9 cellular contexts compared by ENCODE assay signal in genomic region chr9:72871685-72872084, GRCh38.
DNase-seq lines count a peak whose midpoint lies in the region; ATAC-seq, FAIRE-seq and TF ChIP-seq lines count a peak whose summit lies in the region.
"Had no signal": no experiment of that assay in that cellular context is flagged by ENCODE, and none has a peak within 500 bp of the region (broad histone marks: within the 10 kb centered on the region; RNA-seq: fewer than 3 reads in every experiment).

No MANE protein-coding gene starts in this region.

- no peak overlapping the region for H3K23ac ChIP-seq in H1 (ENCODE audit: insufficient read length)

- H3K27ac Mint-ChIP-seq in CD8-positive, alpha-beta T cell, result no peak overlapping the region

- ATAC-seq in CD8-positive, alpha-beta T cell, result no peak
- no peak for ATAC-seq in HG03097 (IDR thresholded peaks at IDR 0.05; ENCODE audit: low FRiP score, unreplicated experiment)

- H2BK20ac ChIP-seq in H1 (ENCODE audit: low read length), result no peak overlapping the region

- no peak overlapping the region for H3K14ac ChIP-seq in H1 (ENCODE audit: insufficient read length)

- no peaks in the 10 kb centered on the region for H3K36me3 Mint-ChIP-seq in CD8-positive, alpha-beta T cell

- no peaks in the 10 kb centered on the region for H3K4me1 Mint-ChIP-seq in CD8-positive, alpha-beta T cell (ENCODE audit: low read depth)

- H3K4me1 ChIP-seq in DOHH2 (ENCODE audit: control insufficient read depth, low read length) (no peaks in the 10 kb centered on the region), H1 (replicated peaks in 1 of 4; ENCODE audit: control insufficient read depth in 3 of 4, insufficient read depth in 4 of 4, low read length in 3 of 4) (peaks cover 0 to 3% (median 1%) of the 10 kb centered on the region in 4 experiments; a peak in 3 of 7 replicates), ovary (ENCODE audit: insufficient read depth) (peaks cover 8% of the 10 kb centered on the region), BE2C (no peaks in the 10 kb centered on the region)
- no peaks in the 10 kb centered on the region for H3K4me1 ChIP-seq in CD8-positive, alpha-beta T cell (ENCODE audit: insufficient read depth, low read length)

- H2AFZ ChIP-seq in H1 (ENCODE audit: low read length), result no peak overlapping the region

- H3K23me2 ChIP-seq in H1 (ENCODE audit: low read depth, low read length), result no peaks in the 10 kb centered on the region

- H2BK15ac ChIP-seq in H1 (ENCODE audit: low read length), result no peak overlapping the region

- H3K36me3 ChIP-seq in DOHH2 (ENCODE audit: control insufficient read depth, low read length) (no peaks in the 10 kb centered on the region), H1 (ENCODE audit: control insufficient read depth in 2 of 4, insufficient read depth in 4 of 4, low read length in 3 of 4) (no peaks in the 10 kb centered on the region), ovary (no peaks in the 10 kb centered on the region), BE2C (no peaks in the 10 kb centered on the region)
- H3K36me3 ChIP-seq in CD8-positive, alpha-beta T cell (ENCODE audit: insufficient read depth, low read length), result no peaks in the 10 kb centered on the region

- H2BK5ac ChIP-seq in H1 (ENCODE audit: low read depth, low read length), result no peak overlapping the region

- no peak overlapping the region for H4K8ac ChIP-seq in H1 (ENCODE audit: extremely low read depth, insufficient read depth, low read length)

- H3K27ac ChIP-seq in DOHH2 (ENCODE audit: low read depth, low read length) (no peak overlapping the region), H1 (ENCODE audit: low read depth, low read length) (no peak overlapping the region), ovary (no peak overlapping the region)
- no peak overlapping the region for H3K27ac ChIP-seq in CD8-positive, alpha-beta T cell (ENCODE audit: low read depth, low read length)

- H3K9ac ChIP-seq in H1 (replicated peaks in 1 of 4; ENCODE audit: extremely low read depth in 1 of 4, low read depth in 3 of 4, low read length in 3 of 4), result no peak overlapping the region

- FAIRE-seq in H1 (lab: Jason Lieb, UNC), result no peak

- intact Hi-C loops in ovary (cut with DNase I), result loop anchor here in 2 of 4 donors (5.0 to 10.0 kb wide), 2 partner anchors 153 to 211 kb away; no protein-coding TSS in a partner anchor
- intact Hi-C loops in CD8-positive, alpha-beta T cell (cut with DNase I, micrococcal nuclease), result loop anchor here in 1 of 2 experiments (10.0 kb wide), 1 partner anchor 213 kb away; no protein-coding TSS in a partner anchor

- CTCF ChIA-PET in H1 (lab: Charles Lee; ENCODE audit: partially characterized antibody), result interaction anchor here (0.7 to 3.2 kb wide), 23 partner anchors 9 to 329 kb away, joined by 3 to 38 read pairs (median 4); no protein-coding TSS in a partner anchor
- CTCF ChIA-PET in CD8-positive, alpha-beta T cell (lab: Charles Lee), result interaction anchor here (1.4 kb wide), 1 partner anchor 12 kb away, joined by 3 read pairs; no protein-coding TSS in a partner anchor

- 65% methylated on average over 3 of the region's 3 CpGs; no CpG with 5 or more reads in 1 of the 2 experiments for WGBS in H1 (ENCODE audit: extremely low coverage in 1 of 2, insufficient coverage in 1 of 2, insufficient read length in 1 of 2, insufficient replicate concordance in 2 of 2, low coverage in 1 of 2, low lambda C conversion rate in 2 of 2, missing lambda C conversion rate in 1 of 2), 2 experiments
- 5 to 22% (median 7%) methylated on average over 3 of the region's 3 CpGs for WGBS in ovary, 3 donors

- H3K4me3 Mint-ChIP-seq in CD8-positive, alpha-beta T cell, result no peak overlapping the region

- peak; percentile 55 to 61 for TF ChIP-seq RAD21 in H1 (IDR thresholded peaks at IDR 0.05 in 1 of 2, conservative IDR thresholded peaks at IDR 0.05 in 1 of 2; ENCODE audit: low read depth in 2 of 2, low read length in 2 of 2)

- H4K20me1 ChIP-seq in DOHH2 (ENCODE audit: control insufficient read depth, insufficient read depth, low read depth, low read length) (no peaks in the 10 kb centered on the region), H1 (replicated peaks in 1 of 2; ENCODE audit: control insufficient read depth in 1 of 2, insufficient read depth in 2 of 2, low read length in 2 of 2) (no peaks in the 10 kb centered on the region)

- no peaks in the 10 kb centered on the region for H3K79me1 ChIP-seq in H1 (ENCODE audit: low read depth, low read length)

- no peak overlapping the region for H4K91ac ChIP-seq in H1 (replicated peaks; ENCODE audit: insufficient read length, low read length)

- no peak for TF ChIP-seq POLR2A in H1 (IDR thresholded peaks at IDR 0.05; ENCODE audit: control extremely low read depth in 1 of 2, low read depth in 2 of 2, low read length in 2 of 2)
- no peak for TF ChIP-seq POLR2A in ovary (IDR thresholded peaks at IDR 0.05)

- H3K18ac ChIP-seq in H1 (ENCODE audit: extremely low read depth, low read length), result no peak overlapping the region

- H3F3A ChIP-seq in DOHH2 (ENCODE audit: control insufficient read depth, insufficient read depth), result no peaks in the 10 kb centered on the region

- no peak overlapping the region for H3K56ac ChIP-seq in H1 (replicated peaks; ENCODE audit: insufficient read length, low read depth, low read length)

- H3K4ac ChIP-seq in H1 (replicated peaks; ENCODE audit: insufficient read length, low read depth, low read length), result no peak overlapping the region

- H2AK5ac ChIP-seq in H1 (ENCODE audit: low read depth, low read length), result no peak overlapping the region

- TF ChIP-seq EP300 in H1 (IDR thresholded peaks at IDR 0.05; ENCODE audit: borderline replicate concordance in 1 of 2, low read depth in 2 of 2, low read length in 2 of 2), result no peak
- TF ChIP-seq EP300 in ovary (IDR thresholded peaks at IDR 0.05), result no peak

- POLR2A ChIA-PET in H1 (lab: Charles Lee; ENCODE audit: partially characterized antibody), result no interaction called here
- POLR2A ChIA-PET in CD8-positive, alpha-beta T cell (lab: Charles Lee), result no interaction called here

- DNase-seq in NCI-H1417 treated with DMSO at 0.1 percent for 48 hours (lab: John Stamatoyannopoulos, UW), result peak; percentile 13
- no peak for DNase-seq in H1 (ENCODE audit: low read depth in 1 of 2, low spot score in 2 of 2)
- no peak for DNase-seq in ovary
- no peak for DNase-seq in stimulated activated CD4-positive, alpha-beta T cell treated with anti-CD3 and anti-CD28 coated beads, Interleukin-4, amount 100 ng/mL, for 4 hours
- no peak for DNase-seq in CD8-positive, alpha-beta T cell
- DNase-seq in BE2C, result no peak
- DNase-seq: central memory CD4-positive, alpha-beta T cell had no signal

- H3K9me3 ChIP-seq in DOHH2 (ENCODE audit: control insufficient read depth, insufficient read depth, low read length) (no peaks in the 10 kb centered on the region), H1 (ENCODE audit: insufficient read depth in 2 of 2, low read depth in 1 of 2, low read length in 1 of 2) (no peaks in the 10 kb centered on the region), ovary (no peaks in the 10 kb centered on the region), BE2C (no peaks in the 10 kb centered on the region)
- H3K9me3 ChIP-seq in CD8-positive, alpha-beta T cell (ENCODE audit: low read length), result no peaks in the 10 kb centered on the region

- no peaks in the 10 kb centered on the region for H3K9me3 Mint-ChIP-seq in CD8-positive, alpha-beta T cell

- H3K27me3 Mint-ChIP-seq in CD8-positive, alpha-beta T cell (ENCODE audit: low read depth), result peaks cover 11% of the 10 kb centered on the region

- H3K4me3 ChIP-seq in DOHH2 (ENCODE audit: low read length) (no peak overlapping the region), H1 (ENCODE audit: extremely low read depth in 1 of 4, insufficient read depth in 2 of 4, low read depth in 3 of 4, low read length in 4 of 4) (no peak overlapping the region), ovary (no peak overlapping the region), BE2C (ENCODE audit: low read depth, low read length) (no peak overlapping the region)
- H3K4me3 ChIP-seq in CD8-positive, alpha-beta T cell (ENCODE audit: low read depth, low read length), result no peak overlapping the region

- no peaks in the 10 kb centered on the region for H3K9me2 ChIP-seq in DOHH2 (replicated peaks; ENCODE audit: control insufficient read depth, low read length)

- no peak overlapping the region for H2BK12ac ChIP-seq in H1 (ENCODE audit: low read depth, low read length)

- H4K5ac ChIP-seq in H1 (ENCODE audit: insufficient read length, low read depth, low read length), result no peak overlapping the region

- no peak overlapping the region for H3K4me2 ChIP-seq in DOHH2 (ENCODE audit: low read length)
- no peak overlapping the region for H3K4me2 ChIP-seq in H1 (ENCODE audit: insufficient read depth in 1 of 2, low read depth in 2 of 2, low read length in 2 of 2)

- H3K27me3 ChIP-seq in DOHH2 (ENCODE audit: control insufficient read depth, low read length) (peaks cover 6% of the 10 kb centered on the region; the same call in 1 of the 2 replicates), H1 (replicated peaks in 1 of 4; ENCODE audit: control insufficient read depth in 3 of 4, extremely low read depth in 1 of 4, insufficient read depth in 3 of 4, low read length in 3 of 4) (no peaks in the 10 kb centered on the region), ovary (no peaks in the 10 kb centered on the region), BE2C (no peaks in the 10 kb centered on the region)
- H3K27me3 ChIP-seq in CD8-positive, alpha-beta T cell (ENCODE audit: insufficient read depth, low read length), result no peaks in the 10 kb centered on the region

- no peak overlapping the region for H2BK120ac ChIP-seq in H1 (replicated peaks; ENCODE audit: low read depth, low read length)

- peak; percentile 27 for TF ChIP-seq CTCF in DOHH2 (IDR thresholded peaks at IDR 0.05; ENCODE audit: low read depth, low read length, poor library complexity, severe bottlenecking)
- peak in 2 of 3 experiments; percentile 21 to 37; a peak in 2 of 4 replicates for TF ChIP-seq CTCF in H1 (IDR thresholded peaks at IDR 0.05; ENCODE audit: control extremely low read depth in 1 of 3, insufficient read depth in 1 of 3, low read depth in 1 of 3, low read length in 3 of 3)
- TF ChIP-seq CTCF in ovary (IDR thresholded peaks at IDR 0.05), result peak in 2 of 3 donors; percentile 22 to 47
- no peak for TF ChIP-seq CTCF in CD8-positive, alpha-beta T cell (IDR thresholded peaks at IDR 0.05)
- no peak for TF ChIP-seq CTCF in BE2C (IDR thresholded peaks at IDR 0.05; ENCODE audit: low read depth, low read length)

- H3K79me2 ChIP-seq in DOHH2 (ENCODE audit: control insufficient read depth, low read length) (no peaks in the 10 kb centered on the region), H1 (ENCODE audit: control insufficient read depth in 1 of 2, insufficient read depth in 2 of 2, low read length in 2 of 2) (no peaks in the 10 kb centered on the region)

TF ChIP-seq in H1, 55 proteins besides CTCF, POLR2A, EP300 and RAD21 (continues in another document):
- TF ChIP-seq CHD2 (IDR thresholded peaks at IDR 0.05; ENCODE audit: low read length) (no peak), BCL11A (IDR thresholded peaks at IDR 0.05; ENCODE audit: low read depth in 2 of 2, low read length in 2 of 2) (no peak), NANOG (IDR thresholded peaks at IDR 0.05; ENCODE audit: insufficient read depth, low read depth, low read length, poor library complexity, severe bottlenecking) (no peak), CBX5 (IDR thresholded peaks at IDR 0.05; ENCODE audit: low read depth, low read length) (no peak), MAFK (IDR thresholded peaks at IDR 0.05; ENCODE audit: low read depth, low read length) (no peak), TAF1 (IDR thresholded peaks at IDR 0.05; ENCODE audit: low read depth, low read length) (no peak)

Comparison
In these comparisons a context has a peak if more than half of its experiments do, and no peak if none do; other contexts are left out.
1. CTCF ChIP-seq: peak in DOHH2 (single experiment), H1 (2 of 3) and ovary (2 of 3); none in CD8-positive, alpha-beta T cell (single experiment) and BE2C (single experiment).